Comparison of ENCODE assay signal across 1 cellular context in genomic region chr5:95554331-95554646, GRCh38.
TF ChIP-seq lines count a peak whose summit lies in the region.

No MANE protein-coding gene starts in this region.

TF ChIP-seq in H1, 55 proteins besides CTCF, POLR2A, EP300 and RAD21 (continued from another document):
- no peak for TF ChIP-seq CHD7 (IDR thresholded peaks at IDR 0.05; ENCODE audit: insufficient replicate concordance, low read length)
- no peak for TF ChIP-seq SIX5 (IDR thresholded peaks at IDR 0.05; ENCODE audit: low read depth, low read length)
